In the genomic region with DNA sequence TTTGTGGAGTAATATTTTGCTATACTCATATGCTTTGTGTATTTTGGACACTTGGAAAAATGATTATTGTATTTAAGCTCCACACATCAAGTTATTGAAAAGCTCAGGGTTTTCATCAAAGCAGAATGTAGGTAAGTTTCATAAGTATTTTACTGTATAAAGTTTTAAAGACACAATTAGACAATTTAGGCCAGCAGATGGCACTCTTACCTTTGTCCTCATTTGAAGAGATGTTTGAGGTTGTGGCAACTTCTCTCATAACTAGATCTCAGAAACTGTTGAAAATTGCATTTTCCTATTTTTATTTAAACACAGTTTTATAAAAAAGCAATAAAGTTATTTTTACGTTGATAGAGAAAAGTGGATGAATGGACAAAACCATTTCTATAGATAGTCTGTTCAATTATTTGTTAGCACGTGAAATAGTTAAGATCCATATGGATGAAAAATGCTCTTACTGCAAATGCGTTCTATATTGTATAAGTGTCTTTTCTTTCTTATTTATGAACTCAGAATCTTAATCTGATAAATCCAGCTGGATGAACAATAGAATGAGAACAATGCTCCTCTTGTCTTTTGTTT, we compare ENCODE assay signal across 8 cellular contexts.
A peak's percentile ranks its signal among the peaks of the same experiment; 100 is the strongest.
DNase-seq lines count a peak whose midpoint lies in the region; ATAC-seq and TF ChIP-seq lines count a peak whose summit lies in the region.

No MANE protein-coding gene starts in this region.

- no peaks in the 10 kb centered on the region for H3K9me2 ChIP-seq in Karpas-422 (replicated peaks; ENCODE audit: insufficient read depth, low read length)

- TF ChIP-seq CTCF in RWPE2 (IDR thresholded peaks at IDR 0.05; ENCODE audit: poor library complexity, severe bottlenecking) (peak; percentile 57), epithelial cell of esophagus (IDR thresholded peaks at IDR 0.05; ENCODE audit: insufficient read depth, low read depth, low read length, missing control alignments) (peak; percentile 56)

- intact Hi-C loops in activated naive CD4-positive, alpha-beta T cell treated with anti-CD3 and anti-CD28 coated beads for 36 hours (cut with micrococcal nuclease), result loop anchor here (5.0 to 10.0 kb wide), 3 partner anchors 93 to 638 kb away; no protein-coding TSS in a partner anchor

- no peak overlapping the region for H3K27ac Mint-ChIP-seq in activated naive CD4-positive, alpha-beta T cell treated with anti-CD3 and anti-CD28 coated beads for 36 hours

- H3K36me3 ChIP-seq in Karpas-422 (ENCODE audit: insufficient read depth, low read length) (no peaks in the 10 kb centered on the region), RWPE2 (ENCODE audit: low read depth) (no peaks in the 10 kb centered on the region)

- H3K4me3 Mint-ChIP-seq in activated naive CD4-positive, alpha-beta T cell treated with anti-CD3 and anti-CD28 coated beads for 36 hours, result no peak overlapping the region

- no peaks in the 10 kb centered on the region for H3K79me2 ChIP-seq in Karpas-422 (ENCODE audit: low read length)

- H3K27me3 ChIP-seq in Karpas-422 (ENCODE audit: low read length) (no peaks in the 10 kb centered on the region), RWPE2 (ENCODE audit: insufficient read depth, poor library complexity, severe bottlenecking) (no peaks in the 10 kb centered on the region)

- H3K27ac ChIP-seq in Karpas-422 (ENCODE audit: low read length) (no peak overlapping the region), RWPE2 (ENCODE audit: poor library complexity, severe bottlenecking) (no peak overlapping the region)

- H3K4me1 Mint-ChIP-seq in activated naive CD4-positive, alpha-beta T cell treated with anti-CD3 and anti-CD28 coated beads for 36 hours (ENCODE audit: low read depth), result no peaks in the 10 kb centered on the region

- H3K9me3 ChIP-seq in Karpas-422 (ENCODE audit: low read length), result no peaks in the 10 kb centered on the region
- no peaks in the 10 kb centered on the region for H3K9me3 ChIP-seq in RWPE2 (ENCODE audit: severe bottlenecking)

- no peak overlapping the region for H2AFZ ChIP-seq in Karpas-422 (ENCODE audit: low read length)

- H3K4me1 ChIP-seq in Karpas-422 (ENCODE audit: low read length) (no peaks in the 10 kb centered on the region), RWPE2 (ENCODE audit: insufficient read depth, poor library complexity, severe bottlenecking) (no peaks in the 10 kb centered on the region)

- CTCF ChIA-PET in activated naive CD4-positive, alpha-beta T cell treated with anti-CD3 and anti-CD28 coated beads for 36 hours (lab: Charles Lee), result interaction anchor here (0.6 to 1.8 kb wide), 12 partner anchors 8 to 566 kb away, joined by 3 to 6 read pairs (median 4); no protein-coding TSS in a partner anchor

- H3K4me3 ChIP-seq in Karpas-422 (ENCODE audit: low read length) (no peak overlapping the region), RWPE2 (ENCODE audit: severe bottlenecking) (no peak overlapping the region), epithelial cell of esophagus (ENCODE audit: low read length) (no peak overlapping the region)

- peak; percentile 46 for DNase-seq in activated naive CD4-positive, alpha-beta T cell treated with anti-CD3 and anti-CD28 coated beads for 36 hours
- DNase-seq in activated naive CD4-positive, alpha-beta T cell (lab: John Stamatoyannopoulos, UW), result no peak
- DNase-seq in Karpas-422, result peak; percentile 82
- DNase-seq in RWPE2 (ENCODE audit: low spot score), result no peak
- DNase-seq in epithelial cell of esophagus (ENCODE audit: low read depth), result peak; percentile 64
- DNase-seq in myocyte (ENCODE audit: low read depth), result peak; percentile 76
- DNase-seq in T-helper 9 cell, result no peak

- H3K9ac ChIP-seq in Karpas-422 (ENCODE audit: low read length), result no peak overlapping the region

- no peaks in the 10 kb centered on the region for H3K9me3 Mint-ChIP-seq in activated naive CD4-positive, alpha-beta T cell treated with anti-CD3 and anti-CD28 coated beads for 36 hours

- H3K4me2 ChIP-seq in Karpas-422 (ENCODE audit: low read depth, low read length, poor library complexity, severe bottlenecking), result no peak overlapping the region

- ATAC-seq in RWPE2 (ENCODE audit: low read depth) (no peak), GM19023 (IDR thresholded peaks at IDR 0.05; ENCODE audit: unreplicated experiment) (no peak)

- no peaks in the 10 kb centered on the region for H4K20me1 ChIP-seq in Karpas-422 (ENCODE audit: insufficient read depth, low read depth, low read length)

- H3K27me3 Mint-ChIP-seq in activated naive CD4-positive, alpha-beta T cell treated with anti-CD3 and anti-CD28 coated beads for 36 hours (ENCODE audit: low read depth), result no peaks in the 10 kb centered on the region

- no peaks in the 10 kb centered on the region for H3K36me3 Mint-ChIP-seq in activated naive CD4-positive, alpha-beta T cell treated with anti-CD3 and anti-CD28 coated beads for 36 hours (ENCODE audit: low read depth)

Comparison
In these comparisons a context has a peak if more than half of its experiments do, and no peak if none do; other contexts are left out.
1. DNase-seq: peak in activated naive CD4-positive, alpha-beta T cell treated with anti-CD3 and anti-CD28 coated beads for 36 hours (single experiment), Karpas-422 (single experiment), epithelial cell of esophagus (single experiment) and myocyte (single experiment); none in activated naive CD4-positive, alpha-beta T cell (0 of 4), RWPE2 (single experiment) and T-helper 9 cell (single experiment).